In genomic region chr12:123267991-123268843, GRCh38 we compare ENCODE assay signal across 8 cellular contexts. TPM values are rescaled to one million over a fixed set of nuclear protein-coding genes. Genes with fewer than 3 reads are reported as not detected.
DNase-seq lines count a peak whose midpoint lies in the region; ATAC-seq and TF ChIP-seq lines count a peak whose summit lies in the region.

No MANE protein-coding gene starts in this region.

- no peak overlapping the region for H3K4me3 ChIP-seq in BE2C (ENCODE audit: low read depth, low read length)
- H3K4me3 ChIP-seq in brain microvascular endothelial cell (ENCODE audit: low read depth, low read length), result no peak overlapping the region
- H3K4me3 ChIP-seq in mucosa of descending colon, result no peak overlapping the region

- peaks cover 10% of the 10 kb centered on the region for H3K36me3 Mint-ChIP-seq in activated naive CD8-positive, alpha-beta T cell treated with anti-CD3 and anti-CD28 coated beads, Interleukin-2, amount 50 U/mL, for 24 hours (ENCODE audit: low read depth)

- H3K4me1 Mint-ChIP-seq in activated naive CD8-positive, alpha-beta T cell treated with anti-CD3 and anti-CD28 coated beads, Interleukin-2, amount 50 U/mL, for 24 hours, result peaks cover 20% of the 10 kb centered on the region

- TF ChIP-seq CTCF in BE2C (IDR thresholded peaks at IDR 0.05; ENCODE audit: low read depth, low read length), result no peak
- TF ChIP-seq CTCF in brain microvascular endothelial cell (IDR thresholded peaks at IDR 0.05; ENCODE audit: low read depth, low read length, missing control alignments), result no peak
- TF ChIP-seq CTCF in mucosa of descending colon (IDR thresholded peaks at IDR 0.05), result no peak

- peaks cover 16% of the 10 kb centered on the region for H3K4me1 ChIP-seq in BE2C
- H3K4me1 ChIP-seq in mucosa of descending colon (ENCODE audit: low read depth), result peaks cover 6% of the 10 kb centered on the region

- peak overlapping the region; percentile 60 for H3K27ac Mint-ChIP-seq in activated naive CD8-positive, alpha-beta T cell treated with anti-CD3 and anti-CD28 coated beads, Interleukin-2, amount 50 U/mL, for 24 hours

- peak overlapping the region; percentile 57 for H3K4me3 Mint-ChIP-seq in activated naive CD8-positive, alpha-beta T cell treated with anti-CD3 and anti-CD28 coated beads, Interleukin-2, amount 50 U/mL, for 24 hours

- no peaks in the 10 kb centered on the region for H3K27me3 Mint-ChIP-seq in activated naive CD8-positive, alpha-beta T cell treated with anti-CD3 and anti-CD28 coated beads, Interleukin-2, amount 50 U/mL, for 24 hours

- DNase-seq in BE2C (peak; percentile 66), KBM-7 (peak; percentile 64), lung microvascular endothelial cell (ENCODE audit: low read depth in 2 of 2) (peak; percentile 51 to 85), brain microvascular endothelial cell (no peak), mucosa of descending colon (no peak)
- DNase-seq in activated naive CD8-positive, alpha-beta T cell treated with anti-CD3 and anti-CD28 coated beads, Interleukin-2, amount 50 U/mL, for 24 hours, result no peak
- no peak for DNase-seq in activated CD4-positive, alpha-beta T cell treated with anti-CD3 and anti-CD28 coated beads for 48 hours

- peak overlapping the region; percentile 95 for H3K27ac ChIP-seq in temporal lobe (ENCODE audit: low read depth, low read length)
- H3K27ac ChIP-seq in brain microvascular endothelial cell, result no peak overlapping the region

- H3K36me3 ChIP-seq in BE2C (peaks cover 36% of the 10 kb centered on the region), brain microvascular endothelial cell (replicated peaks) (peaks cover 27% of the 10 kb centered on the region), mucosa of descending colon (ENCODE audit: low read depth) (no peaks in the 10 kb centered on the region)

- intact Hi-C loops in mucosa of descending colon (cut with DNase I, micrococcal nuclease), result no loop called here

- no peaks in the 10 kb centered on the region for H3K27me3 ChIP-seq in BE2C
- H3K27me3 ChIP-seq in brain microvascular endothelial cell (replicated peaks), result no peaks in the 10 kb centered on the region

- no peaks in the 10 kb centered on the region for H3K9me3 ChIP-seq in BE2C
- no peaks in the 10 kb centered on the region for H3K9me3 ChIP-seq in mucosa of descending colon

- no peak for ATAC-seq in activated naive CD8-positive, alpha-beta T cell treated with anti-CD3 and anti-CD28 coated beads, Interleukin-2, amount 50 U/mL, for 24 hours
- ATAC-seq in mucosa of descending colon, result no peak

- in situ Hi-C loops in KBM-7 (cut with MboI; ENCODE audit: low pct_unique_long_range_greater_than_20kb, low sequenced_read_pairs) (no loop called here), brain microvascular endothelial cell (cut with HindIII; ENCODE audit: low pct_ligation_motif_present, low sequenced_read_pairs) (no loop called here)

- no peaks in the 10 kb centered on the region for H3K9me3 Mint-ChIP-seq in activated naive CD8-positive, alpha-beta T cell treated with anti-CD3 and anti-CD28 coated beads, Interleukin-2, amount 50 U/mL, for 24 hours

RNA-seq across cellular contexts. Expression of gene CDK2AP1, which starts 3.4 kb away (rescaled TPM):
- 231 TPM for polyA plus RNA-seq in BE2C (2012; ENCODE audit: insufficient read depth, insufficient read length, low read depth)
- 246 and 369 TPM in 2 replicates for total RNA-seq in lung microvascular endothelial cell
- 67.6 TPM for total RNA-seq in temporal lobe
- total RNA-seq in mucosa of descending colon, result 100 to 1,000 TPM in 1 of 3 donors, 10 to 100 TPM in 2; 41.2 to 125 (median 61.9) TPM

RNA-seq across cellular contexts. Expression of gene MTRFR, which starts 35.0 kb away (rescaled TPM):
- polyA plus RNA-seq in BE2C (2012; ENCODE audit: insufficient read depth, insufficient read length, low read depth), result 35.6 TPM
- total RNA-seq in lung microvascular endothelial cell (7.4 and 7.7 TPM in 2 replicates), temporal lobe (11.1 TPM), mucosa of descending colon (10 to 100 TPM in 2 of 3 donors, 1 to 10 TPM in 1; 9.0 to 11.2 (median 10.4) TPM)

RNA-seq across cellular contexts. Expression of gene MPHOSPH9, which starts 35.3 kb away (rescaled TPM):
- 11.3 TPM for polyA plus RNA-seq in BE2C (2012; ENCODE audit: insufficient read depth, insufficient read length, low read depth)
- total RNA-seq in lung microvascular endothelial cell (27.7 and 27.8 TPM in 2 replicates), temporal lobe (65.4 TPM), mucosa of descending colon (10 to 100 TPM; 19.6 to 28.7 (median 19.8) TPM)

Comparison
In these comparisons a context has a peak if more than half of its experiments do, and no peak if none do; other contexts are left out.
1. DNase-seq: peak in BE2C (single experiment), KBM-7 (single experiment) and lung microvascular endothelial cell (2 of 2); none in activated naive CD8-positive, alpha-beta T cell treated with anti-CD3 and anti-CD28 coated beads, Interleukin-2, amount 50 U/mL, for 24 hours (single experiment), brain microvascular endothelial cell (single experiment), activated CD4-positive, alpha-beta T cell treated with anti-CD3 and anti-CD28 coated beads for 48 hours (single experiment) and mucosa of descending colon (0 of 3).